ENCODE assay signal across 9 cellular contexts in the genomic region with DNA sequence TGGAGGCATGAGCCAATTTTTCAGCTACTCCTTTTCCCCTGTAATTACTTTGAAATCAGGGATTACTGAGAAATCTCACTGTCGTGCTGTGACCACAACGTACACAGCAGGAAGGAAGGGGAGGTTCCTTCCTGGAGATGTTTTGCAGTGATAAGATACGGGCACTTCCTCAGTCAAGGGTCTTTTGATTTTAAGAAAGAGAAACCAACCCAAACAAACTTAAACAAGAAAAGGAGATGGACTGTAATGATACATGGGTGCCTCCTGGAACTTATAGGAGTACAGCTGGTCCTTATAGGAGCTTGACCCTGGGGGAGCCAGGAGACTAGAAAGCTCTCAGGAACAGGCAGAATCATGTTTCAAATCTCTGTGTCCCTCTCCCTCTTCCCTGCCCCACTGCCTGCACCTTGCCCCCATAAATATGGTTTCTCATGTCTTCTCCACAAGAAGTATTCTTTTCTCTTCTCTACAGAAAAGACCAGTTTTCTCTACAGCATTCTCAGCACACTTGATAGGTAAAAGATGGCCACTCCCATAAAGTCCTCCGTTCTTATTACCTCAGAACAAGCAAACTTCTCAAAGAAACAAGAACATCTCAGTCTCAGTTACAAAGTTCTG.
DNase-seq lines count a peak whose midpoint lies in the region; ATAC-seq and TF ChIP-seq lines count a peak whose summit lies in the region.
"Had no signal": no experiment of that assay in that cellular context is flagged by ENCODE, and none has a peak within 500 bp of the region (broad histone marks: within the 10 kb centered on the region; RNA-seq: fewer than 3 reads in every experiment).

No MANE protein-coding gene starts in this region.

- no peak overlapping the region for H3K4me3 ChIP-seq in GM23338
- H3K4me3 ChIP-seq: A549 had no signal

- no peaks in the 10 kb centered on the region for H3K27me3 ChIP-seq in GM23338 (ENCODE audit: insufficient read depth)

- H3K9me2 ChIP-seq in GM23338 (ENCODE audit: insufficient read depth) = 0 out of 2 replicates have a peak, but pooled peaks cover 4% of the 10 kb centered on the region

- H3K27ac ChIP-seq in GM23338 (ENCODE audit: low read depth) = no peak overlapping the region

- H3K36me3 Mint-ChIP-seq in GM23338 (ENCODE audit: low read depth) = no peaks in the 10 kb centered on the region
- H3K36me3 Mint-ChIP-seq in central memory CD8-positive, alpha-beta T cell (ENCODE audit: insufficient read depth) = peaks cover 8% of the 10 kb centered on the region

- H3K36me3 ChIP-seq in GM23338 (ENCODE audit: insufficient read depth) = no peaks in the 10 kb centered on the region

- H2AFZ ChIP-seq in GM23338 = peak overlapping the region; percentile 89

- H3K4me1 ChIP-seq in GM23338 (ENCODE audit: insufficient read depth) = no peaks in the 10 kb centered on the region

- H3K27ac Mint-ChIP-seq in GM23338 = no peak overlapping the region
- peak overlapping the region; percentile 88 for H3K27ac Mint-ChIP-seq in central memory CD8-positive, alpha-beta T cell (ENCODE audit: low read depth)

- no peaks in the 10 kb centered on the region for H3K79me2 ChIP-seq in GM23338 (replicated peaks; ENCODE audit: insufficient read depth)

- no peak overlapping the region for H3K4me3 Mint-ChIP-seq in GM23338
- H3K4me3 Mint-ChIP-seq in central memory CD8-positive, alpha-beta T cell = peak overlapping the region; percentile 68

- no peaks in the 10 kb centered on the region for H3F3A ChIP-seq in GM23338 (replicated peaks; ENCODE audit: low read depth)

- no peaks in the 10 kb centered on the region for H4K20me1 ChIP-seq in GM23338 (replicated peaks; ENCODE audit: insufficient read depth)

- peaks cover 3% of the 10 kb centered on the region for H3K27me3 Mint-ChIP-seq in GM23338 (ENCODE audit: insufficient read depth, low read depth, poor library complexity)
- H3K27me3 Mint-ChIP-seq in central memory CD8-positive, alpha-beta T cell = no peaks in the 10 kb centered on the region

- H3K9me3 Mint-ChIP-seq in GM23338 = 0 out of 3 replicates have a peak, but pooled peaks cover 2% of the 10 kb centered on the region
- no peaks in the 10 kb centered on the region for H3K9me3 Mint-ChIP-seq in central memory CD8-positive, alpha-beta T cell

- no peak for TF ChIP-seq CTCF in GM23338 (conservative IDR thresholded peaks at IDR 0.05; ENCODE audit: low read depth in 2 of 2)

- no peaks in the 10 kb centered on the region for H3K4me1 Mint-ChIP-seq in GM23338
- H3K4me1 Mint-ChIP-seq in central memory CD8-positive, alpha-beta T cell = peaks cover 59% of the 10 kb centered on the region

- no peak overlapping the region for H3K4me2 ChIP-seq in GM23338
- H3K4me2 ChIP-seq: A549 had no signal

- no peak for ATAC-seq in GM23338
- peak; percentile 87 for ATAC-seq in central memory CD8-positive, alpha-beta T cell (replicated peaks; ENCODE audit: extremely low read depth, poor library complexity, severe bottlenecking)

- DNase-seq in DMS79 treated with DMSO at 0.1 percent for 48 hours (lab: John Stamatoyannopoulos, UW) = peak; percentile 3
- no peak for DNase-seq in DMS79 (lab: John Stamatoyannopoulos, UW)
- no peak for DNase-seq in GM23338 (ENCODE audit: low spot score)
- peak; percentile 87 for DNase-seq in OCI-M1 (lab: John Stamatoyannopoulos, UW)
- DNase-seq in central memory CD8-positive, alpha-beta T cell (ENCODE audit: low spot score in 2 of 2) = peak in 1 of 2 donors; percentile 21
- DNase-seq in pons (ENCODE audit: low spot score) = peak; percentile 53
- no peak for DNase-seq in NCI-H774 (lab: John Stamatoyannopoulos, UW)
- DNase-seq in cerebellum (ENCODE audit: low spot score) = no peak

TF ChIP-seq in GM23338, 12 proteins besides CTCF, POLR2A, EP300 and RAD21:
- TF ChIP-seq ZNF114 (CRISPR knock-in tag; IDR thresholded peaks at IDR 0.05) = no peak
- no peak for TF ChIP-seq CREB1 (CRISPR knock-in tag; IDR thresholded peaks at IDR 0.05; ENCODE audit: low read depth)
- no peak for TF ChIP-seq NANOG (IDR thresholded peaks at IDR 0.05; ENCODE audit: borderline replicate concordance)
- TF ChIP-seq STAT1 (IDR thresholded peaks at IDR 0.05; ENCODE audit: unreplicated experiment) = no peak
- TF ChIP-seq, protein P1, sequence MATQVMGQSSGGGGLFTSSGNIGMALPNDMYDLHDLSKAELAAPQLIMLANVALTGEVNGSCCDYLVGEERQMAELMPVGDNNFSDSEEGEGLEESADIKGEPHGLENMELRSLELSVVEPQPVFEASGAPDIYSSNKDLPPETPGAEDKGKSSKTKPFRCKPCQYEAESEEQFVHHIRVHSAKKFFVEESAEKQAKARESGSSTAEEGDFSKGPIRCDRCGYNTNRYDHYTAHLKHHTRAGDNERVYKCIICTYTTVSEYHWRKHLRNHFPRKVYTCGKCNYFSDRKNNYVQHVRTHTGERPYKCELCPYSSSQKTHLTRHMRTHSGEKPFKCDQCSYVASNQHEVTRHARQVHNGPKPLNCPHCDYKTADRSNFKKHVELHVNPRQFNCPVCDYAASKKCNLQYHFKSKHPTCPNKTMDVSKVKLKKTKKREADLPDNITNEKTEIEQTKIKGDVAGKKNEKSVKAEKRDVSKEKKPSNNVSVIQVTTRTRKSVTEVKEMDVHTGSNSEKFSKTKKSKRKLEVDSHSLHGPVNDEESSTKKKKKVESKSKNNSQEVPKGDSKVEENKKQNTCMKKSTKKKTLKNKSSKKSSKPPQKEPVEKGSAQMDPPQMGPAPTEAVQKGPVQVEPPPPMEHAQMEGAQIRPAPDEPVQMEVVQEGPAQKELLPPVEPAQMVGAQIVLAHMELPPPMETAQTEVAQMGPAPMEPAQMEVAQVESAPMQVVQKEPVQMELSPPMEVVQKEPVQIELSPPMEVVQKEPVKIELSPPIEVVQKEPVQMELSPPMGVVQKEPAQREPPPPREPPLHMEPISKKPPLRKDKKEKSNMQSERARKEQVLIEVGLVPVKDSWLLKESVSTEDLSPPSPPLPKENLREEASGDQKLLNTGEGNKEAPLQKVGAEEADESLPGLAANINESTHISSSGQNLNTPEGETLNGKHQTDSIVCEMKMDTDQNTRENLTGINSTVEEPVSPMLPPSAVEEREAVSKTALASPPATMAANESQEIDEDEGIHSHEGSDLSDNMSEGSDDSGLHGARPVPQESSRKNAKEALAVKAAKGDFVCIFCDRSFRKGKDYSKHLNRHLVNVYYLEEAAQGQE (IDR thresholded peaks at IDR 0.05; ENCODE audit: unreplicated experiment) = no peak

Comparison
In these comparisons a context has a peak if more than half of its experiments do, and no peak if none do; other contexts are left out.
1. DNase-seq: peak in DMS79 treated with DMSO at 0.1 percent for 48 hours (single experiment), OCI-M1 (single experiment) and pons (single experiment); none in DMS79 (single experiment), GM23338 (single experiment), NCI-H774 (single experiment) and cerebellum (single experiment).